Comparison of ENCODE assay signal across 11 cellular contexts in genomic region chr20:58868795-58869194, GRCh38. TPM values are rescaled to one million over a fixed set of nuclear protein-coding genes. Genes with fewer than 3 reads are reported as not detected.
DNase-seq lines count a peak whose midpoint lies in the region; TF ChIP-seq lines count a peak whose summit lies in the region.
"Had no signal": no experiment of that assay in that cellular context is flagged by ENCODE, and none has a peak within 500 bp of the region (broad histone marks: within the 10 kb centered on the region; RNA-seq: fewer than 3 reads in every experiment).

No MANE protein-coding gene starts in this region.

- no peaks in the 10 kb centered on the region for H3K9me3 ChIP-seq in adipocyte (ENCODE audit: control insufficient read depth, low read length)

- peaks cover 5% of the 10 kb centered on the region; the same call in 1 of the 2 replicates for H3K4me1 Mint-ChIP-seq in HFFc6 (ENCODE audit: low read depth)

- no peak for DNase-seq in BJ (ENCODE audit: low read depth)
- no peak for DNase-seq in HFFc6
- peak; percentile 78 for DNase-seq in adipocyte (ENCODE audit: low read depth)
- peak; percentile 91 for DNase-seq in left kidney (ENCODE audit: low read depth, low spot score)
- no peak for DNase-seq in NCI-H1694 treated with DMSO at 0.1 percent for 48 hours (lab: John Stamatoyannopoulos, UW)
- DNase-seq in NCI-H1436 treated with DMSO at 0.1 percent for 48 hours (lab: John Stamatoyannopoulos, UW), result no peak
- no peak for DNase-seq in stimulated activated CD4-positive, alpha-beta T cell treated with anti-CD3 and anti-CD28 coated beads, Interleukin-12 subunit alpha, Interleukin-12 subunit beta, amount 100 ng/mL, for 4 hours
- no peak for DNase-seq in activated gamma-delta T cell (lab: John Stamatoyannopoulos, UW)
- DNase-seq: activated naive CD8-positive, alpha-beta T cell treated with anti-CD3 and anti-CD28 coated beads, Interleukin-2, amount 10 ng/mL, durations not matched to agents 7 days and 5 days; NCI-H2029 had no signal

- H3K36me3 ChIP-seq in BJ (ENCODE audit: control insufficient read depth, insufficient read depth, low read length), result no peaks in the 10 kb centered on the region
- H3K36me3 ChIP-seq in adipocyte (ENCODE audit: control insufficient read depth, insufficient read depth, low read length, severe bottlenecking), result no peaks in the 10 kb centered on the region

- peaks cover 19% of the 10 kb centered on the region for H3K27me3 Mint-ChIP-seq in HFFc6 (ENCODE audit: insufficient read depth)

- POLR2A ChIA-PET in BJ (lab: Charles Lee), result no interaction called here

- H3K4me1 ChIP-seq in adipocyte (ENCODE audit: control insufficient read depth, insufficient read depth, low read length), result peaks cover 14% of the 10 kb centered on the region

- H3K27me3 ChIP-seq in BJ (ENCODE audit: control insufficient read depth, insufficient read depth, low read length) (peaks cover 13% of the 10 kb centered on the region), adipocyte (replicated peaks; ENCODE audit: control insufficient read depth, insufficient read depth, low read length) (no peaks in the 10 kb centered on the region)

- H3K27ac Mint-ChIP-seq in HFFc6, result no peak overlapping the region
- H3K27ac Mint-ChIP-seq: activated naive CD8-positive, alpha-beta T cell treated with anti-CD3 and anti-CD28 coated beads, Interleukin-2, amount 10 ng/mL, durations not matched to agents 7 days and 5 days had no signal

- H3K9ac ChIP-seq in adipocyte (ENCODE audit: low read length), result no peak overlapping the region

- H3K4me3 ChIP-seq in BJ (ENCODE audit: low read depth, low read length), result no peak overlapping the region
- no peak overlapping the region for H3K4me3 ChIP-seq in adipocyte (ENCODE audit: low read length)

- no peaks in the 10 kb centered on the region for H3K9me3 Mint-ChIP-seq in HFFc6
- H3K9me3 Mint-ChIP-seq: activated naive CD8-positive, alpha-beta T cell treated with anti-CD3 and anti-CD28 coated beads, Interleukin-2, amount 10 ng/mL, durations not matched to agents 7 days and 5 days had no signal

- no peaks in the 10 kb centered on the region for H3K36me3 Mint-ChIP-seq in HFFc6 (ENCODE audit: low read depth)
- H3K36me3 Mint-ChIP-seq: activated naive CD8-positive, alpha-beta T cell treated with anti-CD3 and anti-CD28 coated beads, Interleukin-2, amount 10 ng/mL, durations not matched to agents 7 days and 5 days had no signal

- peak overlapping the region; percentile 41; the same call in 1 of the 2 replicates for H3K4me3 Mint-ChIP-seq in HFFc6
- H3K4me3 Mint-ChIP-seq: activated naive CD8-positive, alpha-beta T cell treated with anti-CD3 and anti-CD28 coated beads, Interleukin-2, amount 10 ng/mL, durations not matched to agents 7 days and 5 days had no signal

- TF ChIP-seq CTCF in BJ (IDR thresholded peaks at IDR 0.05; ENCODE audit: insufficient read depth, low read depth, low read length), result peak; percentile 34; the same call in 1 of the 2 replicates
- TF ChIP-seq CTCF in HFFc6 (IDR thresholded peaks at IDR 0.05), result peak; percentile 51; the same call in 1 of the 2 replicates

- CTCF ChIA-PET in BJ (lab: Yijun Ruan, JAX), result interaction anchor here (0.6 to 2.8 kb wide), 11 partner anchors 11 to 627 kb away, joined by 3 to 31 read pairs (median 7); partner anchors contain the start of genes ATP5F1E and GNAS

RNA-seq across cellular contexts. Expression of gene GNAS, which starts 16.3 kb away (rescaled TPM):
- 1,063 and 1,537 TPM in 2 replicates for polyA plus RNA-seq in BJ (2011; rRNA removed)
- 1,584 and 1,724 TPM in 2 replicates for polyA minus RNA-seq in BJ (2011; rRNA and poly(A)+ RNA removed)
- total RNA-seq in HFFc6 (2021; fragmentation: NEBNext Ultra II Directional; extraction: Animal tissue kit (Norgen Biotek cat#: 25700)), result 1,000 to 10,000 TPM in 2 of 6 experiments, 100 to 1,000 TPM in 4; 820 to 1,032 (median 914) TPM

RNA-seq across cellular contexts. Expression of gene GNAS-AS1, which starts 18.1 kb away (rescaled TPM):
- 0.42 and 0.45 TPM in 2 replicates for polyA plus RNA-seq in BJ (2011; rRNA removed)
- 0.15 and 0.57 TPM in 2 replicates for polyA minus RNA-seq in BJ (2011; rRNA and poly(A)+ RNA removed)
- 1 to 10 TPM; 1.0 to 1.5 (median 1.3) TPM for total RNA-seq in HFFc6 (2021; fragmentation: NEBNext Ultra II Directional; extraction: Animal tissue kit (Norgen Biotek cat#: 25700))
- total RNA-seq: glomerular endothelial cell had no signal

Comparison
In these comparisons a context has a peak if more than half of its experiments do, and no peak if none do; other contexts are left out.
1. DNase-seq: peak in adipocyte (single experiment) and left kidney (single experiment); none in BJ (single experiment), HFFc6 (single experiment), NCI-H1694 treated with DMSO at 0.1 percent for 48 hours (single experiment), NCI-H1436 treated with DMSO at 0.1 percent for 48 hours (single experiment), stimulated activated CD4-positive, alpha-beta T cell treated with anti-CD3 and anti-CD28 coated beads, Interleukin-12 subunit alpha, Interleukin-12 subunit beta, amount 100 ng/mL, for 4 hours (single experiment) and activated gamma-delta T cell (single experiment).